Comparison of ENCODE assay signal across 1 cellular context in the genomic region with DNA sequence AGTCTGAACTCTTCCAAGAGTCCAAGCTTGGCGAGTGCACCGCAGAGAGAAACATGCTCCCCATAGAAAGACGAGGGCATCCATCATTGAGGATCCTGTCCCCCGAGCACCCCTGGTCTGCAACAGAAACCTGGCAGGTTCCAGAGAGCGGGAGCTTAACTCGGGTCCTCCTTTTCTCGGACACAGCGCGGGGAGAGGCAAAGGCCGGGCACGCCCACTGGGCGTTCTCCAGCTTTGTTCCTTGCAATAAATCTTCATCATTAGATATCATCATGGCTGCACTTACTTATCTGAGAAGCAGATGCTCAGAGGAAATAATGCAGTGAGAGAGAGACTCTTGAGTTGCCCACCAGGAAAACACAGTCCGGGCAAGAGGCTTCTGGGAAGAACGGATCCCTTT.
TF ChIP-seq lines count a peak whose summit lies in the region.

No MANE protein-coding gene starts in this region.

TF ChIP-seq in HepG2, 621 proteins besides CTCF, POLR2A, EP300 and RAD21 (continued from another document):
- TF ChIP-seq, protein P1, sequence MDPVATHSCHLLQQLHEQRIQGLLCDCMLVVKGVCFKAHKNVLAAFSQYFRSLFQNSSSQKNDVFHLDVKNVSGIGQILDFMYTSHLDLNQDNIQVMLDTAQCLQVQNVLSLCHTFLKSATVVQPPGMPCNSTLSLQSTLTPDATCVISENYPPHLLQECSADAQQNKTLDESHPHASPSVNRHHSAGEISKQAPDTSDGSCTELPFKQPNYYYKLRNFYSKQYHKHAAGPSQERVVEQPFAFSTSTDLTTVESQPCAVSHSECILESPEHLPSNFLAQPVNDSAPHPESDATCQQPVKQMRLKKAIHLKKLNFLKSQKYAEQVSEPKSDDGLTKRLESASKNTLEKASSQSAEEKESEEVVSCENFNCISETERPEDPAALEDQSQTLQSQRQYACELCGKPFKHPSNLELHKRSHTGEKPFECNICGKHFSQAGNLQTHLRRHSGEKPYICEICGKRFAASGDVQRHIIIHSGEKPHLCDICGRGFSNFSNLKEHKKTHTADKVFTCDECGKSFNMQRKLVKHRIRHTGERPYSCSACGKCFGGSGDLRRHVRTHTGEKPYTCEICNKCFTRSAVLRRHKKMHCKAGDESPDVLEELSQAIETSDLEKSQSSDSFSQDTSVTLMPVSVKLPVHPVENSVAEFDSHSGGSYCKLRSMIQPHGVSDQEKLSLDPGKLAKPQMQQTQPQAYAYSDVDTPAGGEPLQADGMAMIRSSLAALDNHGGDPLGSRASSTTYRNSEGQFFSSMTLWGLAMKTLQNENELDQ (CRISPR knock-in tag; IDR thresholded peaks at IDR 0.05; ENCODE audit: borderline replicate concordance), result no peak
- TF ChIP-seq, protein P2, sequence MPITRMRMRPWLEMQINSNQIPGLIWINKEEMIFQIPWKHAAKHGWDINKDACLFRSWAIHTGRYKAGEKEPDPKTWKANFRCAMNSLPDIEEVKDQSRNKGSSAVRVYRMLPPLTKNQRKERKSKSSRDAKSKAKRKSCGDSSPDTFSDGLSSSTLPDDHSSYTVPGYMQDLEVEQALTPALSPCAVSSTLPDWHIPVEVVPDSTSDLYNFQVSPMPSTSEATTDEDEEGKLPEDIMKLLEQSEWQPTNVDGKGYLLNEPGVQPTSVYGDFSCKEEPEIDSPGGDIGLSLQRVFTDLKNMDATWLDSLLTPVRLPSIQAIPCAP (CRISPR knock-in tag; IDR thresholded peaks at IDR 0.05; ENCODE audit: low read depth), result no peak
- no peak for TF ChIP-seq MED8 (CRISPR knock-in tag; IDR thresholded peaks at IDR 0.05; ENCODE audit: insufficient replicate concordance)
- no peak for TF ChIP-seq ZNF331 (CRISPR knock-in tag; IDR thresholded peaks at IDR 0.05)
- no peak for TF ChIP-seq NONO (IDR thresholded peaks at IDR 0.05)
- no peak for TF ChIP-seq NONO (CRISPR knock-in tag; conservative IDR thresholded peaks at IDR 0.05)
- no peak for TF ChIP-seq ZNF34 (CRISPR knock-in tag; IDR thresholded peaks at IDR 0.05; ENCODE audit: borderline replicate concordance)
- TF ChIP-seq, protein P3, sequence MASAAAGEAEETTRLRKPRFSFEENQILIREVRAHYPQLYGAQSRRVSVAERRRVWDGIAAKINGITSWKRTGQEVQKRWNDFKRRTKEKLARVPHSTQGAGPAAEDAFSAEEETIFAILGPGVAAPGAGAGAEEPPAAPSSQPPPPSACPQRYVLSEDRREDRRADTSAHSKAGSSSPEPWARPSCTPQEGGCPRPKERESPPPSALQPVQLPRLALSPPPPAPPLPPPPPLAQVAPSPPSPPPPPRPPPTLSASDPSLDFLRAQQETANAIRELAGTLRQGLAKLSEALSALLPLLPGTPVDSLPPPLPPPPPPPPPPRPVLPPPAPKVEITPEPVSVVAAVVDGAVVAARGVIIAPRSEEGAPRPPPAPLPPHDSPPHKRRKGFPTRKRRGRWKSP (CRISPR knock-in tag; IDR thresholded peaks at IDR 0.05), result no peak
- no peak for TF ChIP-seq ZNF256 (CRISPR knock-in tag; conservative IDR thresholded peaks at IDR 0.05)
- no peak for TF ChIP-seq ZNF781 (CRISPR knock-in tag; IDR thresholded peaks at IDR 0.05; ENCODE audit: borderline replicate concordance, not compliant biosample characterization)
- TF ChIP-seq HMG20A (CRISPR knock-in tag; IDR thresholded peaks at IDR 0.05; ENCODE audit: borderline replicate concordance), result no peak
- TF ChIP-seq ZNF501 (CRISPR knock-in tag; IDR thresholded peaks at IDR 0.05), result no peak
